Comparison of ENCODE assay signal across 9 cellular contexts in the genomic region with DNA sequence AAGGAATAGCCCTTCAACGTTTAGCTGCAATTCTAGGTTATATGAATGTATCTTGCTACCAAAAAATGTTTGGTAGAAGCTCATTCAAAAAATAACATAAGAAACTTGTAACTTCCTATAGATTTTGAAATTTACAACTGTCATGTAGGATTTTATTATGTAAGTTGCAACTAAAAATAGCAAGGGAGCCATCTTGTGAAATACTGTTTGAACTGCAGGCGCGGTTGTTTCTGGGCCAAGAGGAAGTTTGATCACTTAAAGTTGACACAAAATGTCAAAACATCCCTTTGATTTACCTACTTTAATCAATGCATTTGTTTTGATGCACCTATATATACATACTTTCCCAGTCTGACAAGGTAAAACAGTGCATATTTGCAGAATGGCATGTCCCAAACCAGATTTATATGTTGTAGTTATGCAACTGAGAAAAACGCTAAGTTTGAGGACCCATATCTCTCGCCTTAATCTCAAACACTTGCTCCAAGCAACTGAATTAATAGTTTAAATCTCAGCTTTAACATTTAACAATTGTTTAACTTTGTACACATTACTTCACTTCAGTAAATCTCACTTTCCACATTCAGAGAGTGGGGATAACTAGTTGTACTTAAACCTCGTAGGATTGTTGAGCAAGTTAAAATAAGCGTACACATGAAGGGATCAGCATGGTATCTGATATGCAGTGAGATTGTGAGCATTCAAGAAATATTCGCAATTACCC.
A peak's percentile ranks its signal among the peaks of the same experiment; 100 is the strongest.
DNase-seq lines count a peak whose midpoint lies in the region; ATAC-seq and TF ChIP-seq lines count a peak whose summit lies in the region.
"Had no signal": no experiment of that assay in that cellular context is flagged by ENCODE, and none has a peak within 500 bp of the region (broad histone marks: within the 10 kb centered on the region; RNA-seq: fewer than 3 reads in every experiment).

No MANE protein-coding gene starts in this region.

- peaks cover 12% of the 10 kb centered on the region for H3K9me3 Mint-ChIP-seq in MCF 10A (ENCODE audit: unreplicated experiment)
- H3K9me3 Mint-ChIP-seq in neural crest cell: peaks cover 5% of the 10 kb centered on the region

- H3K4me3 Mint-ChIP-seq in MCF 10A (ENCODE audit: unreplicated experiment): no peak overlapping the region
- no peak overlapping the region for H3K4me3 Mint-ChIP-seq in neural crest cell
- H3K4me3 Mint-ChIP-seq: naive thymus-derived CD8-positive, alpha-beta T cell; T-cell had no signal

- H3K36me3 Mint-ChIP-seq in MCF 10A (ENCODE audit: insufficient read depth, unreplicated experiment) (no peaks in the 10 kb centered on the region), neural crest cell (ENCODE audit: low read depth) (peaks cover 4% of the 10 kb centered on the region)
- H3K36me3 Mint-ChIP-seq: naive thymus-derived CD8-positive, alpha-beta T cell; T-cell had no signal

- TF ChIP-seq CTCF in GM12875 (IDR thresholded peaks at IDR 0.05; ENCODE audit: borderline replicate concordance, insufficient read depth, low read depth, low read length): peak; percentile 11; the same call in 1 of the 2 replicates
- peak; percentile 98 for TF ChIP-seq CTCF in MCF 10A (IDR thresholded peaks at IDR 0.05; ENCODE audit: unreplicated experiment)
- peak; percentile 71 for TF ChIP-seq CTCF in neural crest cell (conservative IDR thresholded peaks at IDR 0.05)

- H3K4me3 ChIP-seq in GM12875 (ENCODE audit: low read depth, low read length): no peak overlapping the region

- POLR2A ChIA-PET in MCF 10A (lab: Yijun Ruan, JAX): interaction anchor here (0.6 to 4.5 kb wide), 15 partner anchors 11 to 490 kb away, joined by 3 to 28 read pairs (median 3); no protein-coding TSS in a partner anchor

- DNase-seq in NCI-H1694 treated with DMSO at 0.1 percent for 48 hours (lab: John Stamatoyannopoulos, UW) (peak; percentile 1), MCF 10A (ENCODE audit: unreplicated experiment) (peak; percentile 77), neural crest cell (ENCODE audit: low read depth, low spot score) (peak; percentile 7), NCI-H1930 (lab: John Stamatoyannopoulos, UW) (no peak)

- H3K27ac Mint-ChIP-seq in MCF 10A (ENCODE audit: low read depth, unreplicated experiment) (no peak overlapping the region), neural crest cell (ENCODE audit: unreplicated experiment) (no peak overlapping the region)
- H3K27ac Mint-ChIP-seq: naive thymus-derived CD8-positive, alpha-beta T cell; T-cell had no signal

- CTCF ChIA-PET in MCF 10A (lab: Yijun Ruan, JAX): interaction anchor here (0.5 to 8.3 kb wide), 96 partner anchors 10 to 742 kb away, joined by 3 to 208 read pairs (median 4); no protein-coding TSS in a partner anchor

- no TSS peak for BruUV-seq in MCF 10A (replicated peaks; lab: Mats Ljungman, UMichigan)

- no peak for ATAC-seq in HG03095 (IDR thresholded peaks at IDR 0.05; ENCODE audit: unreplicated experiment)
- ATAC-seq in HG02759 (IDR thresholded peaks at IDR 0.05; ENCODE audit: unreplicated experiment): no peak
- ATAC-seq: naive thymus-derived CD8-positive, alpha-beta T cell; T-cell had no signal

- H3K27me3 Mint-ChIP-seq in MCF 10A (ENCODE audit: insufficient read depth, unreplicated experiment) (no peaks in the 10 kb centered on the region), neural crest cell (ENCODE audit: low read depth) (no peaks in the 10 kb centered on the region)
- H3K27me3 Mint-ChIP-seq: T-cell had no signal

- intact Hi-C loops in MCF 10A (cut with micrococcal nuclease): loop anchor here (1.0 to 5.0 kb wide), 7 partner anchors 70 to 814 kb away; no protein-coding TSS in a partner anchor

- H3K4me1 Mint-ChIP-seq in MCF 10A (ENCODE audit: insufficient read depth, unreplicated experiment) (no peaks in the 10 kb centered on the region), neural crest cell (no peaks in the 10 kb centered on the region)
- H3K4me1 Mint-ChIP-seq: naive thymus-derived CD8-positive, alpha-beta T cell; T-cell had no signal

Comparison
In these comparisons a context has a peak if more than half of its experiments do, and no peak if none do; other contexts are left out.
1. CTCF ChIP-seq: peak in every context shown above with its lines; median percentile 98 in MCF 10A; 71 in neural crest cell; 11 in GM12875.
2. DNase-seq: peak in NCI-H1694 treated with DMSO at 0.1 percent for 48 hours (single experiment), MCF 10A (single experiment) and neural crest cell (single experiment); none in NCI-H1930 (0 of 2).